In genomic region chr12:75722714-75723200, GRCh38 we compare ENCODE assay signal across 1 cellular context.
TF ChIP-seq lines count a peak whose summit lies in the region.

No MANE protein-coding gene starts in this region.

TF ChIP-seq in HepG2, 621 proteins besides CTCF, POLR2A, EP300 and RAD21 (continued from another document and continues in another):
- TF ChIP-seq, protein P1, sequence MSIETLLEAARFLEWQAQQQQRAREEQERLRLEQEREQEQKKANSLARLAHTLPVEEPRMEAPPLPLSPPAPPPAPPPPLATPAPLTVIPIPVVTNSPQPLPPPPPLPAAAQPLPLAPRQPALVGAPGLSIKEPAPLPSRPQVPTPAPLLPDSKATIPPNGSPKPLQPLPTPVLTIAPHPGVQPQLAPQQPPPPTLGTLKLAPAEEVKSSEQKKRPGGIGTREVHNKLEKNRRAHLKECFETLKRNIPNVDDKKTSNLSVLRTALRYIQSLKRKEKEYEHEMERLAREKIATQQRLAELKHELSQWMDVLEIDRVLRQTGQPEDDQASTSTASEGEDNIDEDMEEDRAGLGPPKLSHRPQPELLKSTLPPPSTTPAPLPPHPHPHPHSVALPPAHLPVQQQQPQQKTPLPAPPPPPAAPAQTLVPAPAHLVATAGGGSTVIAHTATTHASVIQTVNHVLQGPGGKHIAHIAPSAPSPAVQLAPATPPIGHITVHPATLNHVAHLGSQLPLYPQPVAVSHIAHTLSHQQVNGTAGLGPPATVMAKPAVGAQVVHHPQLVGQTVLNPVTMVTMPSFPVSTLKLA (IDR thresholded peaks at IDR 0.05), result no peak
- TF ChIP-seq ZNF629 (CRISPR knock-in tag; conservative IDR thresholded peaks at IDR 0.05) (no peak), ZBTB3 (CRISPR knock-in tag; IDR thresholded peaks at IDR 0.05; ENCODE audit: borderline replicate concordance, low read depth) (no peak), YY1 (IDR thresholded peaks at IDR 0.05; ENCODE audit: insufficient read depth, insufficient replicate concordance, low read depth, low read length) (no peak), ARNT (IDR thresholded peaks at IDR 0.05) (no peak), NFE2 (CRISPR knock-in tag; IDR thresholded peaks at IDR 0.05) (no peak), MTF2 (CRISPR knock-in tag; IDR thresholded peaks at IDR 0.05; ENCODE audit: borderline replicate concordance) (no peak), ZGPAT (CRISPR knock-in tag; IDR thresholded peaks at IDR 0.05) (0 out of 2 replicates have a peak, but pooled peaks have one; percentile 34), ATF7-NPFF (CRISPR knock-in tag; IDR thresholded peaks at IDR 0.05; ENCODE audit: low read depth) (no peak), NCOA2 (CRISPR knock-in tag; IDR thresholded peaks at IDR 0.05) (no peak), RBM22 (optimal IDR thresholded peaks at IDR 0.05; ENCODE audit: low read length) (no peak), CREM (IDR thresholded peaks at IDR 0.05) (no peak), CREM (CRISPR knock-in tag; IDR thresholded peaks at IDR 0.05) (no peak), PHB2 (IDR thresholded peaks at IDR 0.05; ENCODE audit: partially characterized antibody) (no peak), ZNF720 (CRISPR knock-in tag; IDR thresholded peaks at IDR 0.05) (no peak), ZBTB2 (CRISPR knock-in tag; IDR thresholded peaks at IDR 0.05; ENCODE audit: low read depth) (no peak), ZNF30 (CRISPR knock-in tag; IDR thresholded peaks at IDR 0.05) (no peak), PBX2 (CRISPR knock-in tag; IDR thresholded peaks at IDR 0.05) (no peak), ETS1 (CRISPR knock-in tag; IDR thresholded peaks at IDR 0.05) (no peak), ZNF24 (IDR thresholded peaks at IDR 0.05) (no peak), HIC2 (CRISPR knock-in tag; IDR thresholded peaks at IDR 0.05; ENCODE audit: low read depth) (no peak), ZBTB34 (CRISPR knock-in tag; IDR thresholded peaks at IDR 0.05) (no peak), KDM3A (CRISPR knock-in tag; IDR thresholded peaks at IDR 0.05; ENCODE audit: low read depth) (no peak), PRDM15 (CRISPR knock-in tag; IDR thresholded peaks at IDR 0.05) (no peak), SOX6 (IDR thresholded peaks at IDR 0.05) (no peak), SOX6 (CRISPR knock-in tag; IDR thresholded peaks at IDR 0.05) (peak; percentile 75), MIXL1 (CRISPR knock-in tag; IDR thresholded peaks at IDR 0.05) (0 out of 2 replicates have a peak, but pooled peaks have one; percentile 26), KLF6 (CRISPR knock-in tag; IDR thresholded peaks at IDR 0.05) (no peak)
- TF ChIP-seq, protein P2, sequence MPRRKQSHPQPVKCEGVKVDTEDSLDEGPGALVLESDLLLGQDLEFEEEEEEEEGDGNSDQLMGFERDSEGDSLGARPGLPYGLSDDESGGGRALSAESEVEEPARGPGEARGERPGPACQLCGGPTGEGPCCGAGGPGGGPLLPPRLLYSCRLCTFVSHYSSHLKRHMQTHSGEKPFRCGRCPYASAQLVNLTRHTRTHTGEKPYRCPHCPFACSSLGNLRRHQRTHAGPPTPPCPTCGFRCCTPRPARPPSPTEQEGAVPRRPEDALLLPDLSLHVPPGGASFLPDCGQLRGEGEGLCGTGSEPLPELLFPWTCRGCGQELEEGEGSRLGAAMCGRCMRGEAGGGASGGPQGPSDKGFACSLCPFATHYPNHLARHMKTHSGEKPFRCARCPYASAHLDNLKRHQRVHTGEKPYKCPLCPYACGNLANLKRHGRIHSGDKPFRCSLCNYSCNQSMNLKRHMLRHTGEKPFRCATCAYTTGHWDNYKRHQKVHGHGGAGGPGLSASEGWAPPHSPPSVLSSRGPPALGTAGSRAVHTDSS (CRISPR knock-in tag; conservative IDR thresholded peaks at IDR 0.05), result no peak
- TF ChIP-seq, protein P3, sequence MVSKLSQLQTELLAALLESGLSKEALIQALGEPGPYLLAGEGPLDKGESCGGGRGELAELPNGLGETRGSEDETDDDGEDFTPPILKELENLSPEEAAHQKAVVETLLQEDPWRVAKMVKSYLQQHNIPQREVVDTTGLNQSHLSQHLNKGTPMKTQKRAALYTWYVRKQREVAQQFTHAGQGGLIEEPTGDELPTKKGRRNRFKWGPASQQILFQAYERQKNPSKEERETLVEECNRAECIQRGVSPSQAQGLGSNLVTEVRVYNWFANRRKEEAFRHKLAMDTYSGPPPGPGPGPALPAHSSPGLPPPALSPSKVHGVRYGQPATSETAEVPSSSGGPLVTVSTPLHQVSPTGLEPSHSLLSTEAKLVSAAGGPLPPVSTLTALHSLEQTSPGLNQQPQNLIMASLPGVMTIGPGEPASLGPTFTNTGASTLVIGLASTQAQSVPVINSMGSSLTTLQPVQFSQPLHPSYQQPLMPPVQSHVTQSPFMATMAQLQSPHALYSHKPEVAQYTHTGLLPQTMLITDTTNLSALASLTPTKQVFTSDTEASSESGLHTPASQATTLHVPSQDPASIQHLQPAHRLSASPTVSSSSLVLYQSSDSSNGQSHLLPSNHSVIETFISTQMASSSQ (IDR thresholded peaks at IDR 0.05; ENCODE audit: low read depth), result no peak
- TF ChIP-seq, protein P3 (CRISPR knock-in tag; IDR thresholded peaks at IDR 0.05; ENCODE audit: borderline replicate concordance), result no peak
- TF ChIP-seq, protein P4, sequence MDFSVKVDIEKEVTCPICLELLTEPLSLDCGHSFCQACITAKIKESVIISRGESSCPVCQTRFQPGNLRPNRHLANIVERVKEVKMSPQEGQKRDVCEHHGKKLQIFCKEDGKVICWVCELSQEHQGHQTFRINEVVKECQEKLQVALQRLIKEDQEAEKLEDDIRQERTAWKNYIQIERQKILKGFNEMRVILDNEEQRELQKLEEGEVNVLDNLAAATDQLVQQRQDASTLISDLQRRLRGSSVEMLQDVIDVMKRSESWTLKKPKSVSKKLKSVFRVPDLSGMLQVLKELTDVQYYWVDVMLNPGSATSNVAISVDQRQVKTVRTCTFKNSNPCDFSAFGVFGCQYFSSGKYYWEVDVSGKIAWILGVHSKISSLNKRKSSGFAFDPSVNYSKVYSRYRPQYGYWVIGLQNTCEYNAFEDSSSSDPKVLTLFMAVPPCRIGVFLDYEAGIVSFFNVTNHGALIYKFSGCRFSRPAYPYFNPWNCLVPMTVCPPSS (IDR thresholded peaks at IDR 0.05), result no peak
- TF ChIP-seq, protein P5, sequence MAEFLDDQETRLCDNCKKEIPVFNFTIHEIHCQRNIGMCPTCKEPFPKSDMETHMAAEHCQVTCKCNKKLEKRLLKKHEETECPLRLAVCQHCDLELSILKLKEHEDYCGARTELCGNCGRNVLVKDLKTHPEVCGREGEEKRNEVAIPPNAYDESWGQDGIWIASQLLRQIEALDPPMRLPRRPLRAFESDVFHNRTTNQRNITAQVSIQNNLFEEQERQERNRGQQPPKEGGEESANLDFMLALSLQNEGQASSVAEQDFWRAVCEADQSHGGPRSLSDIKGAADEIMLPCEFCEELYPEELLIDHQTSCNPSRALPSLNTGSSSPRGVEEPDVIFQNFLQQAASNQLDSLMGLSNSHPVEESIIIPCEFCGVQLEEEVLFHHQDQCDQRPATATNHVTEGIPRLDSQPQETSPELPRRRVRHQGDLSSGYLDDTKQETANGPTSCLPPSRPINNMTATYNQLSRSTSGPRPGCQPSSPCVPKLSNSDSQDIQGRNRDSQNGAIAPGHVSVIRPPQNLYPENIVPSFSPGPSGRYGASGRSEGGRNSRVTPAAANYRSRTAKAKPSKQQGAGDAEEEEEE (CRISPR knock-in tag; IDR thresholded peaks at IDR 0.05; ENCODE audit: borderline replicate concordance), result no peak
